In the genomic region with DNA sequence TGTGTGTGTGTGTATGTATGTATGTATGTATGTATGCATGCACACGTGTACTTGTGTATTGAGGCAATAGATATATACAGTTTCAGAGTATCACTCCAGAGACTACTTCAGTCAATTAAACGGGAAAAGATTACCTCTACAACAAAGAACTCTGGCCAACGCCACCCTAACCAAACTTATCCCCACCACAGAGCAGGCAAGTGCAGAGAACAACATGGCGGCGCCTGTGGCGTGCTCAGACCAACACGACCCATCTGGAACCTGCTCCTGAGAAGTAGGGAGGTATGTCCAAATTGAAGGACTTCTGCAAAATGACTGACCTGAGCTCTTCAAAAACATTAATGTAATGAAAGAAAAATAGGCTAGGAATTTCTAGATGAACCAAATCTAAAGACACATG, we compare ENCODE assay signal across 1 cellular context.
TF ChIP-seq lines count a peak whose summit lies in the region.

No MANE protein-coding gene starts in this region.

TF ChIP-seq in SK-N-SH, 30 proteins besides CTCF, POLR2A, EP300 and RAD21 (continued from another document):
- TF ChIP-seq, protein P1, sequence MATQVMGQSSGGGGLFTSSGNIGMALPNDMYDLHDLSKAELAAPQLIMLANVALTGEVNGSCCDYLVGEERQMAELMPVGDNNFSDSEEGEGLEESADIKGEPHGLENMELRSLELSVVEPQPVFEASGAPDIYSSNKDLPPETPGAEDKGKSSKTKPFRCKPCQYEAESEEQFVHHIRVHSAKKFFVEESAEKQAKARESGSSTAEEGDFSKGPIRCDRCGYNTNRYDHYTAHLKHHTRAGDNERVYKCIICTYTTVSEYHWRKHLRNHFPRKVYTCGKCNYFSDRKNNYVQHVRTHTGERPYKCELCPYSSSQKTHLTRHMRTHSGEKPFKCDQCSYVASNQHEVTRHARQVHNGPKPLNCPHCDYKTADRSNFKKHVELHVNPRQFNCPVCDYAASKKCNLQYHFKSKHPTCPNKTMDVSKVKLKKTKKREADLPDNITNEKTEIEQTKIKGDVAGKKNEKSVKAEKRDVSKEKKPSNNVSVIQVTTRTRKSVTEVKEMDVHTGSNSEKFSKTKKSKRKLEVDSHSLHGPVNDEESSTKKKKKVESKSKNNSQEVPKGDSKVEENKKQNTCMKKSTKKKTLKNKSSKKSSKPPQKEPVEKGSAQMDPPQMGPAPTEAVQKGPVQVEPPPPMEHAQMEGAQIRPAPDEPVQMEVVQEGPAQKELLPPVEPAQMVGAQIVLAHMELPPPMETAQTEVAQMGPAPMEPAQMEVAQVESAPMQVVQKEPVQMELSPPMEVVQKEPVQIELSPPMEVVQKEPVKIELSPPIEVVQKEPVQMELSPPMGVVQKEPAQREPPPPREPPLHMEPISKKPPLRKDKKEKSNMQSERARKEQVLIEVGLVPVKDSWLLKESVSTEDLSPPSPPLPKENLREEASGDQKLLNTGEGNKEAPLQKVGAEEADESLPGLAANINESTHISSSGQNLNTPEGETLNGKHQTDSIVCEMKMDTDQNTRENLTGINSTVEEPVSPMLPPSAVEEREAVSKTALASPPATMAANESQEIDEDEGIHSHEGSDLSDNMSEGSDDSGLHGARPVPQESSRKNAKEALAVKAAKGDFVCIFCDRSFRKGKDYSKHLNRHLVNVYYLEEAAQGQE (IDR thresholded peaks at IDR 0.05; ENCODE audit: low read depth, low read length), result no peak
- TF ChIP-seq NFIC (IDR thresholded peaks at IDR 0.05; ENCODE audit: borderline replicate concordance), result no peak
- TF ChIP-seq CHD2 (IDR thresholded peaks at IDR 0.05; ENCODE audit: low read length, partially characterized antibody), result no peak
- no peak for TF ChIP-seq JUND (IDR thresholded peaks at IDR 0.05)
- no peak for TF ChIP-seq RXRA (IDR thresholded peaks at IDR 0.05; ENCODE audit: borderline replicate concordance, low read depth)
